9 cellular contexts compared by ENCODE assay signal in genomic region chr3:50268703-50269451, GRCh38. TPM values are rescaled to one million over a fixed set of nuclear protein-coding genes. Genes with fewer than 3 reads are reported as not detected.
DNase-seq lines count a peak whose midpoint lies in the region; ATAC-seq and TF ChIP-seq lines count a peak whose summit lies in the region.
"Had no signal": no experiment of that assay in that cellular context is flagged by ENCODE, and none has a peak within 500 bp of the region (broad histone marks: within the 10 kb centered on the region; RNA-seq: fewer than 3 reads in every experiment).

Gene SEMA3B (plus strand): TSS chr3:50269147. CDS start chr3:50269241, 94 bp downstream.

- H3K27me3 ChIP-seq in HUES6 (ENCODE audit: control insufficient read depth, insufficient read depth, low read length) (peaks cover 10% of the 10 kb centered on the region), lower lobe of right lung (ENCODE audit: low read depth) (no peaks in the 10 kb centered on the region), tibial artery (no peaks in the 10 kb centered on the region), mesendoderm (ENCODE audit: insufficient read depth, low read length, poor library complexity) (no peaks in the 10 kb centered on the region)

- peaks cover 65% of the 10 kb centered on the region for H3K4me1 Mint-ChIP-seq in chondrocyte (ENCODE audit: low read depth)
- H3K4me1 Mint-ChIP-seq in activated CD4-positive, alpha-beta T cell treated with anti-CD3 and anti-CD28 coated beads for 36 hours: peaks cover 9% of the 10 kb centered on the region

- no peak within 1 kb of the TSS for H4K8ac ChIP-seq in mesendoderm (ENCODE audit: low read depth, low read length)

- H3K36me3 ChIP-seq in HUES6 (ENCODE audit: control insufficient read depth, insufficient read depth, low read length): no peaks in the 10 kb centered on the region
- H3K36me3 ChIP-seq in lower lobe of right lung: no peaks in the 10 kb centered on the region
- H3K36me3 ChIP-seq in tibial artery: no peaks in the 10 kb centered on the region
- no peaks in the 10 kb centered on the region for H3K36me3 ChIP-seq in mesendoderm (ENCODE audit: control insufficient read depth, insufficient read depth, low read length)

- no CpG with 5 or more reads among the region's 21 CpGs for WGBS in mesendoderm (ENCODE audit: extremely low coverage, insufficient coverage, low lambda C conversion rate)

- TF ChIP-seq CTCF in chondrocyte (IDR thresholded peaks at IDR 0.05) (no peak), lower lobe of right lung (IDR thresholded peaks at IDR 0.05) (no peak), tibial artery (IDR thresholded peaks at IDR 0.05) (no peak)

- no peak within 1 kb of the TSS for H3K18ac ChIP-seq in mesendoderm (ENCODE audit: low read length)

- peak; percentile 67 for ATAC-seq in lower lobe of right lung
- ATAC-seq in activated CD4-positive, alpha-beta T cell treated with anti-CD3 and anti-CD28 coated beads for 36 hours: no peak

- H2BK5ac ChIP-seq in mesendoderm (ENCODE audit: low read length): no peak within 1 kb of the TSS

- H3K9me3 Mint-ChIP-seq in chondrocyte (ENCODE audit: low read depth): no peaks in the 10 kb centered on the region
- H3K9me3 Mint-ChIP-seq in activated CD4-positive, alpha-beta T cell treated with anti-CD3 and anti-CD28 coated beads for 36 hours (ENCODE audit: low read depth): no peaks in the 10 kb centered on the region
- H3K9me3 Mint-ChIP-seq: T-helper 1 cell treated with Interleukin-12 subunit alpha and Interleukin-12 subunit beta and Interleukin-4 antibody, amounts not matched to agents 30 μg/mL and 1 μg/mL, for 36 hours had no signal

- peak within 1 kb of the TSS; percentile 70 for H3K4me3 Mint-ChIP-seq in chondrocyte (ENCODE audit: unreplicated experiment)
- no peak within 1 kb of the TSS for H3K4me3 Mint-ChIP-seq in activated CD4-positive, alpha-beta T cell treated with anti-CD3 and anti-CD28 coated beads for 36 hours
- H3K4me3 Mint-ChIP-seq: T-helper 1 cell treated with Interleukin-12 subunit alpha and Interleukin-12 subunit beta and Interleukin-4 antibody, amounts not matched to agents 30 μg/mL and 1 μg/mL, for 36 hours had no signal

- H2BK120ac ChIP-seq in mesendoderm (ENCODE audit: low read depth, low read length): no peak within 1 kb of the TSS

- peaks cover 74% of the 10 kb centered on the region for H3K4me1 ChIP-seq in HUES6 (ENCODE audit: control insufficient read depth, insufficient read depth, low read length)
- H3K4me1 ChIP-seq in lower lobe of right lung: peaks cover 76% of the 10 kb centered on the region
- H3K4me1 ChIP-seq in tibial artery: peaks cover 7 to 88% (median 74%) of the 10 kb centered on the region in 4 donors
- peaks cover 17% of the 10 kb centered on the region for H3K4me1 ChIP-seq in mesendoderm (ENCODE audit: control insufficient read depth, low read depth, low read length)

- H2AK5ac ChIP-seq in mesendoderm (ENCODE audit: low read length): no peak within 1 kb of the TSS

- H3K27ac ChIP-seq in HUES6 (ENCODE audit: low read depth, low read length): no peak within 1 kb of the TSS
- peak within 1 kb of the TSS; percentile 93 for H3K27ac ChIP-seq in lower lobe of right lung
- peak within 1 kb of the TSS; percentile 96 to 98 for H3K27ac ChIP-seq in tibial artery
- no peak within 1 kb of the TSS for H3K27ac ChIP-seq in mesendoderm (ENCODE audit: low read depth, low read length)

- H3K4ac ChIP-seq in mesendoderm (ENCODE audit: low read depth, low read length): no peak within 1 kb of the TSS

- CTCF ChIA-PET in activated CD4-positive, alpha-beta T cell treated with anti-CD3 and anti-CD28 coated beads for 36 hours (lab: Charles Lee): no interaction called here

- H3K9me3 ChIP-seq in HUES6 (ENCODE audit: control insufficient read depth, insufficient read depth, low read depth, low read length): no peaks in the 10 kb centered on the region
- no peaks in the 10 kb centered on the region for H3K9me3 ChIP-seq in lower lobe of right lung
- no peaks in the 10 kb centered on the region for H3K9me3 ChIP-seq in tibial artery

- H3K23ac ChIP-seq in mesendoderm (ENCODE audit: low read length): no peak within 1 kb of the TSS

- H3K79me1 ChIP-seq in mesendoderm (ENCODE audit: low read length): no peaks in the 10 kb centered on the region

- POLR2A ChIA-PET in activated CD4-positive, alpha-beta T cell treated with anti-CD3 and anti-CD28 coated beads for 36 hours (lab: Charles Lee): no interaction called here

- H4K5ac ChIP-seq in mesendoderm (ENCODE audit: low read length): no peak within 1 kb of the TSS

- peaks cover 2% of the 10 kb centered on the region for H3K27me3 Mint-ChIP-seq in chondrocyte (ENCODE audit: low read depth)
- H3K27me3 Mint-ChIP-seq in activated CD4-positive, alpha-beta T cell treated with anti-CD3 and anti-CD28 coated beads for 36 hours: peaks cover 14% of the 10 kb centered on the region

- H3K9ac ChIP-seq in HUES6 (ENCODE audit: low read length) (peak within 1 kb of the TSS; percentile 2), mesendoderm (ENCODE audit: low read length) (no peak within 1 kb of the TSS)

- DNase-seq in chondrocyte (ENCODE audit: low spot score) (no peak), lower lobe of right lung (peak; percentile 88), tibial artery (peak; percentile 63 to 91), globus pallidus (ENCODE audit: low spot score) (no peak), mesendoderm (no peak), NCI-H1436 (lab: John Stamatoyannopoulos, UW) (no peak)
- DNase-seq in activated CD4-positive, alpha-beta T cell treated with anti-CD3 and anti-CD28 coated beads for 36 hours: no peak

- no peak within 1 kb of the TSS for H3K4me2 ChIP-seq in mesendoderm (ENCODE audit: low read length)

- H3K79me2 ChIP-seq in mesendoderm (ENCODE audit: control insufficient read depth, insufficient read depth, low read length): no peaks in the 10 kb centered on the region

- no peak within 1 kb of the TSS for H2BK15ac ChIP-seq in mesendoderm (replicated peaks; ENCODE audit: low read depth)

- H3K56ac ChIP-seq in mesendoderm (ENCODE audit: low read length): no peak within 1 kb of the TSS

- peak within 1 kb of the TSS; percentile 63 for H3K27ac Mint-ChIP-seq in chondrocyte (ENCODE audit: unreplicated experiment)
- no peak within 1 kb of the TSS for H3K27ac Mint-ChIP-seq in activated CD4-positive, alpha-beta T cell treated with anti-CD3 and anti-CD28 coated beads for 36 hours
- H3K27ac Mint-ChIP-seq: T-helper 1 cell treated with Interleukin-12 subunit alpha and Interleukin-12 subunit beta and Interleukin-4 antibody, amounts not matched to agents 30 μg/mL and 1 μg/mL, for 36 hours had no signal

- H3K4me3 ChIP-seq in HUES6 (ENCODE audit: low read depth, low read length): peak within 1 kb of the TSS; percentile 42; the same call in 1 of the 2 replicates
- H3K4me3 ChIP-seq in lower lobe of right lung: peak within 1 kb of the TSS; percentile 62
- peak within 1 kb of the TSS; percentile 65 to 66 for H3K4me3 ChIP-seq in tibial artery
- no peak within 1 kb of the TSS for H3K4me3 ChIP-seq in mesendoderm (ENCODE audit: low read length)

- H3K36me3 Mint-ChIP-seq in chondrocyte (ENCODE audit: low read depth): no peaks in the 10 kb centered on the region
- H3K36me3 Mint-ChIP-seq in activated CD4-positive, alpha-beta T cell treated with anti-CD3 and anti-CD28 coated beads for 36 hours (ENCODE audit: low read depth): no peaks in the 10 kb centered on the region

- intact Hi-C loops in lower lobe of right lung (cut with DNase I) (no loop called here), tibial artery (cut with DNase I; ENCODE audit: low total_unique reads) (no loop called here)
- intact Hi-C loops in activated CD4-positive, alpha-beta T cell treated with anti-CD3 and anti-CD28 coated beads for 36 hours (cut with DNase I, micrococcal nuclease): no loop called here

RNA-seq across cellular contexts. Expression of gene SEMA3B, which starts in this region (rescaled TPM):
- 9.6 to 16.4 TPM (median 14.9 TPM) in 3 replicates for total RNA-seq in chondrocyte
- total RNA-seq in lower lobe of right lung: 77.6 TPM
- total RNA-seq in activated CD4-positive, alpha-beta T cell treated with anti-CD3 and anti-CD28 coated beads for 36 hours: 1 to 10 TPM; 1.6 to 2.1 TPM
- polyA plus RNA-seq in mesendoderm (2013, experiment 1 of 2): 1.9 TPM
- 2.2 TPM for polyA plus RNA-seq in mesendoderm (2013, experiment 2 of 2)

Comparison
In these comparisons a context has a peak if more than half of its experiments do, and no peak if none do; other contexts are left out.
1. H3K27ac ChIP-seq: peak in lower lobe of right lung (single experiment) and tibial artery (2 of 2); none in HUES6 (single experiment) and mesendoderm (single experiment).
2. DNase-seq: peak in lower lobe of right lung (single experiment) and tibial artery (2 of 2); none in chondrocyte (single experiment), activated CD4-positive, alpha-beta T cell treated with anti-CD3 and anti-CD28 coated beads for 36 hours (single experiment), globus pallidus (single experiment), mesendoderm (single experiment) and NCI-H1436 (single experiment).